ENCODE assay signal across 8 cellular contexts in genomic region chr12:38771871-38772270, GRCh38.
DNase-seq lines count a peak whose midpoint lies in the region; ATAC-seq, FAIRE-seq and TF ChIP-seq lines count a peak whose summit lies in the region.
"Had no signal": no experiment of that assay in that cellular context is flagged by ENCODE, and none has a peak within 500 bp of the region (broad histone marks: within the 10 kb centered on the region; RNA-seq: fewer than 3 reads in every experiment).

No MANE protein-coding gene starts in this region.

- no peak for TF ChIP-seq POLR2A in stomach (IDR thresholded peaks at IDR 0.05)

- 56 to 81% (median 72%) methylated on average over 1 of the region's 1 CpG for WGBS in stomach, 5 donors

- intact Hi-C loops in stomach (cut with DNase I; ENCODE audit: low total_unique reads) (no loop called here), left cardiac atrium (cut with DNase I) (no loop called here)

- H3K4me1 ChIP-seq in HAP-1 (peaks cover 9% of the 10 kb centered on the region), stomach (no peaks in the 10 kb centered on the region)

- no peaks in the 10 kb centered on the region for H3K9me3 ChIP-seq in HAP-1
- no peaks in the 10 kb centered on the region for H3K9me3 ChIP-seq in stomach

- ATAC-seq in HG02943 (IDR thresholded peaks at IDR 0.05; ENCODE audit: low read depth, unreplicated experiment) (peak; percentile 89), left cardiac atrium (no peak)

- no peak for TF ChIP-seq EP300 in stomach (IDR thresholded peaks at IDR 0.05)

- in situ Hi-C loops in HAP-1 (cut with MboI; ENCODE audit: low sequenced_read_pairs): no loop called here

- DNase-seq in GM19239 (ENCODE audit: insufficient read length, low spot score) (no peak), HAP-1 (ENCODE audit: low spot score in 2 of 2) (no peak), stomach (no peak), left cardiac atrium (no peak)
- peak; percentile 21 to 29 for DNase-seq in activated CD4-positive, alpha-beta T cell treated with anti-CD3 and anti-CD28 coated beads, Interleukin-2, amount 50 U/mL, for 48 hours
- DNase-seq in stimulated activated CD4-positive, alpha-beta T cell treated with anti-CD3 and anti-CD28 coated beads, Interleukin-4, amount 100 ng/mL, for 1 hour: peak; percentile 25
- DNase-seq: NCI-H187 had no signal

- H3K27me3 ChIP-seq in HAP-1 (ENCODE audit: low read depth) (no peaks in the 10 kb centered on the region), stomach (no peaks in the 10 kb centered on the region)

- TF ChIP-seq CTCF in stomach (IDR thresholded peaks at IDR 0.05): no peak

- no peak overlapping the region for H3K4me3 ChIP-seq in HAP-1
- H3K4me3 ChIP-seq in stomach: no peak overlapping the region

- FAIRE-seq in GM19239 (lab: Jason Lieb, UNC): peak; percentile 82

- no peak overlapping the region for H3K27ac ChIP-seq in stomach

- H3K36me3 ChIP-seq in HAP-1 (replicated peaks): no peaks in the 10 kb centered on the region
- peaks cover 0 to 7% (median 0%) of the 10 kb centered on the region in 4 donors for H3K36me3 ChIP-seq in stomach

Comparison
In these comparisons a context has a peak if more than half of its experiments do, and no peak if none do; other contexts are left out.
1. DNase-seq: peak in activated CD4-positive, alpha-beta T cell treated with anti-CD3 and anti-CD28 coated beads, Interleukin-2, amount 50 U/mL, for 48 hours (2 of 2) and stimulated activated CD4-positive, alpha-beta T cell treated with anti-CD3 and anti-CD28 coated beads, Interleukin-4, amount 100 ng/mL, for 1 hour (single experiment); none in GM19239 (single experiment), HAP-1 (0 of 2), stomach (single experiment) and left cardiac atrium (single experiment).